7 cellular contexts compared by ENCODE assay signal in the genomic region with DNA sequence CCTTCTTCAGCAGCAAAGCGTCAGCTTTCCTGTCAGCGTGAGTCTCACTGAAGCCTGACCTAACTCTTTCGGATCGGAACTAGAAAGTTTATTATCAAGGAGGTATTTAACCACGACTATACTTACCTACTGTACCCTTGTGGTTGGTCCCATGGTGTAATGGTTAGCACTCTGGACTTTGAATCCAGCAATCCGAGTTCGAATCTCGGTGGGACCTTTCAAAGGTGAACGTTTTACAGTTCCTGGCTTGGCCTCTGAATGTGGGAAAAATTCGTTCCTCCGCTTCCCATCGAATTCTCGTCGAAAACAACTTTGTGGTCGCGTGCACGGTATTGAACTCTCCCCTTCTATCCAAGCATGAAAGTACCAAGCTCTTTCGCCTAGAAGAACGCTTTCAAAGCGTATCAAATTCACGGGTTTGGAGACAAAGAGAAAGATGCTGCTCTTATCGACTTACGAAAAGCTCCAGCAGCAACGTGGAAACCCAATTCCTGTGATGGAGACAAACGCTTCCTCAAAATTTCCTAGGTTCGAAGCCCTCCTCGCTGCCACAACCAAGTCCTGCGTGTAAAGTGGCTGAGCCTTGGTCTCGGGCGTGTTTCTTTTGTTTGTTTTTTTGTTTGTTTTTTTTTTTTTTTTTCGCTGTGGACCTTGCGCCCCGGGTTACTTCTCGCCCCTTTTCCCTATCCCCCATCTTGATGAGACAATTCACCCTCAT.
DNase-seq lines count a peak whose midpoint lies in the region; ATAC-seq and TF ChIP-seq lines count a peak whose summit lies in the region.

No MANE protein-coding gene starts in this region.

- no peaks in the 10 kb centered on the region for H3K36me3 Mint-ChIP-seq in activated naive CD8-positive, alpha-beta T cell treated with anti-CD3 and anti-CD28 coated beads, Interleukin-2, amount 10 ng/mL, durations not matched to agents 7 days and 5 days

- H3K27me3 ChIP-seq in GM06990 (replicated peaks; ENCODE audit: control insufficient read depth, insufficient read depth, low read length) (no peaks in the 10 kb centered on the region), iPS-15b (ENCODE audit: control insufficient read depth, insufficient read depth, low read length) (peaks cover 12% of the 10 kb centered on the region)

- H3K36me3 ChIP-seq in GM06990 (ENCODE audit: control insufficient read depth, insufficient read depth, low read length) (no peaks in the 10 kb centered on the region), iPS-15b (ENCODE audit: control insufficient read depth, insufficient read depth, low read length) (no peaks in the 10 kb centered on the region)

- H3K27ac Mint-ChIP-seq in activated naive CD8-positive, alpha-beta T cell treated with anti-CD3 and anti-CD28 coated beads, Interleukin-2, amount 10 ng/mL, durations not matched to agents 7 days and 5 days: peak overlapping the region; percentile 9

- no peaks in the 10 kb centered on the region for H3K9me3 ChIP-seq in iPS-15b (ENCODE audit: control insufficient read depth, insufficient read depth, low read length)

- DNase-seq in GM06990 (ENCODE audit: extremely low read depth, insufficient read length): peak; percentile 77
- DNase-seq in NCI-H526 treated with DMSO at 0.1 percent for 48 hours (lab: John Stamatoyannopoulos, UW): peak; percentile 43
- peak; percentile 33 for DNase-seq in activated naive CD8-positive, alpha-beta T cell treated with anti-CD3 and anti-CD28 coated beads, Interleukin-2, amount 10 ng/mL, durations not matched to agents 7 days and 5 days
- DNase-seq in stimulated activated CD4-positive, alpha-beta T cell treated with anti-CD3 and anti-CD28 coated beads, TNF-alpha, amount 100 ng/mL, for 24 hours (ENCODE audit: low read depth in 3 of 3): peak in 2 of 3 experiments; percentile 35 to 57

- TF ChIP-seq CTCF in GM06990 (IDR thresholded peaks at IDR 0.05; ENCODE audit: insufficient read depth, low read length, poor library complexity, severe bottlenecking): no peak

- peaks cover 26% of the 10 kb centered on the region for H3K4me1 Mint-ChIP-seq in activated naive CD8-positive, alpha-beta T cell treated with anti-CD3 and anti-CD28 coated beads, Interleukin-2, amount 10 ng/mL, durations not matched to agents 7 days and 5 days

- POLR2A ChIA-PET in activated naive CD8-positive, alpha-beta T cell treated with anti-CD3 and anti-CD28 coated beads, Interleukin-2, amount 10 ng/mL, durations not matched to agents 7 days and 5 days (lab: Charles Lee): interaction anchor here (1.4 kb wide), 1 partner anchor 147 kb away, joined by 3 read pairs; no protein-coding TSS in a partner anchor

- H3K4me1 ChIP-seq in iPS-15b (ENCODE audit: control insufficient read depth, insufficient read depth, low read length): no peaks in the 10 kb centered on the region

- H3K4me3 ChIP-seq in GM06990 (replicated peaks; ENCODE audit: low read depth, low read length): no peak overlapping the region; the same call in 1 of the 2 replicates
- H3K4me3 ChIP-seq in iPS-15b (ENCODE audit: low read depth, low read length): peak overlapping the region; percentile 48

- ATAC-seq in HG02610 (IDR thresholded peaks at IDR 0.05; ENCODE audit: unreplicated experiment) (peak; percentile 38), GM21515 (IDR thresholded peaks at IDR 0.05; ENCODE audit: unreplicated experiment) (no peak)
- ATAC-seq in activated naive CD8-positive, alpha-beta T cell treated with anti-CD3 and anti-CD28 coated beads, Interleukin-2, amount 10 ng/mL, durations not matched to agents 7 days and 5 days (ENCODE audit: low read depth): peak; percentile 45

- peak overlapping the region; percentile 69 for H3K4me3 Mint-ChIP-seq in activated naive CD8-positive, alpha-beta T cell treated with anti-CD3 and anti-CD28 coated beads, Interleukin-2, amount 10 ng/mL, durations not matched to agents 7 days and 5 days

- H3K27me3 Mint-ChIP-seq in activated naive CD8-positive, alpha-beta T cell treated with anti-CD3 and anti-CD28 coated beads, Interleukin-2, amount 10 ng/mL, durations not matched to agents 7 days and 5 days: peaks cover 73% of the 10 kb centered on the region

- peaks cover 6% of the 10 kb centered on the region for H3K9me3 Mint-ChIP-seq in activated naive CD8-positive, alpha-beta T cell treated with anti-CD3 and anti-CD28 coated beads, Interleukin-2, amount 10 ng/mL, durations not matched to agents 7 days and 5 days

- peak overlapping the region; percentile 61 for H3K9ac ChIP-seq in iPS-15b (ENCODE audit: low read depth, low read length)
